ENCODE assay signal across 18 cellular contexts in the genomic region with DNA sequence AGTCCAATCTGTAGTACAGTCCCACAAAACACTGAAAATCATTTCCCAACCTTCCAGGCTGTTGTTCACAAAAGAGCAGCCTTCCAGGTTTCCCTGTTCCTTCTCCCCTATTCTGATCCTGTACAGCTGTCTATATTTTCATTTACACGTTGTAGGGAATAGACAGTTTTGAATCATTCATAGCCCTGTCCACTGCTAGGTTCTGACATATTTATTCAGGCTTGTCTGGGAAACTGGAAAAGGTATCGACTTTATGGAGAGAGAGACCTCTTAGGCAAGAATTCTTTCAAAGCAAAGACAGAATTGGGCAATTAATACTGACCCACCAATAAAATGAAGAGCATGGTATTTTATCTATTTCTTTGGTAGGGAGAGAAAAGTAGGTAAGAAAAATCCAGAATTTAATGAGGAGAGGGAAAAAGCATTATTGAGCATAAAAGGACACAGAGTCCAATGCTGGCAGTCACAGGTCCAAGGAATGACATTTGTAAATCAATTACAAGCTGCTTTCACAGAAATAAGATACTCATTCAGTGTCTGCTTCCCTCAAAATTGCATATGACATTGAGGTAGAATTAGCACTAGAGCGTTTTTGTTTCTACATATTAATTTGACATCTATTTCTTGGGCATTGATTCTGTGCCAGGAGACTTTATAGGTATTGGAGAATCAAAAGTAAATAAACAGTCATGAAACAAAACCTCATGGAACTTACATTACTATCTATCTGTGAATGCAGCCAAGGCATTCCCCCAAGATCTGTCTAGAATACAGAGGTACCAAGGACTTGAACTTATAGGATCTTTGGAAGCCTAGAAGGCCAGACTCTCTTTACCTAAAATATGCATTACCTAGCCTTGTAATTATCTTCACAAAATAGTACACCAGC.
DNase-seq lines count a peak whose midpoint lies in the region; ATAC-seq and TF ChIP-seq lines count a peak whose summit lies in the region.
"Had no signal": no experiment of that assay in that cellular context is flagged by ENCODE, and none has a peak within 500 bp of the region (broad histone marks: within the 10 kb centered on the region; RNA-seq: fewer than 3 reads in every experiment).

No MANE protein-coding gene starts in this region.

- no peak overlapping the region for H3K4me3 Mint-ChIP-seq in activated naive CD4-positive, alpha-beta T cell treated with anti-CD3 and anti-CD28 coated beads, Interleukin-2, amount 50 U/mL, for 24 hours
- H3K4me3 Mint-ChIP-seq in activated naive CD4-positive, alpha-beta T cell treated with anti-CD3 and anti-CD28 coated beads, Interleukin-2, amount 10 ng/mL, durations not matched to agents 7 days and 5 days: no peak overlapping the region
- H3K4me3 Mint-ChIP-seq: CD14-positive monocyte, H9, IgD-negative memory B cell had no signal

- CTCF ChIA-PET in activated naive CD4-positive, alpha-beta T cell treated with anti-CD3 and anti-CD28 coated beads, Interleukin-2, amount 10 ng/mL, durations not matched to agents 7 days and 5 days (lab: Charles Lee): interaction anchor here (1.2 to 1.4 kb wide), 3 partner anchors 10 to 239 kb away, joined by 3 to 7 read pairs (median 5); no protein-coding TSS in a partner anchor

- peak overlapping the region; percentile 95 for H3K27ac ChIP-seq in OCI-LY1 (ENCODE audit: low read depth, low read length, poor library complexity, severe bottlenecking)
- peak overlapping the region; percentile 11 for H3K27ac ChIP-seq in hepatocyte
- H3K27ac ChIP-seq in gastrocnemius medialis: peak overlapping the region; percentile 28 to 46 (median 36)
- H3K27ac ChIP-seq: RWPE1 had no signal

- H3K27me3 Mint-ChIP-seq in activated naive CD4-positive, alpha-beta T cell treated with anti-CD3 and anti-CD28 coated beads, Interleukin-2, amount 50 U/mL, for 24 hours: no peaks in the 10 kb centered on the region
- H3K27me3 Mint-ChIP-seq in activated naive CD4-positive, alpha-beta T cell treated with anti-CD3 and anti-CD28 coated beads, Interleukin-2, amount 10 ng/mL, durations not matched to agents 7 days and 5 days: no peaks in the 10 kb centered on the region
- H3K27me3 Mint-ChIP-seq: IgD-negative memory B cell had no signal

- peaks cover 58% of the 10 kb centered on the region for H3K4me1 Mint-ChIP-seq in activated naive CD4-positive, alpha-beta T cell treated with anti-CD3 and anti-CD28 coated beads, Interleukin-2, amount 50 U/mL, for 24 hours
- H3K4me1 Mint-ChIP-seq in activated naive CD4-positive, alpha-beta T cell treated with anti-CD3 and anti-CD28 coated beads, Interleukin-2, amount 10 ng/mL, durations not matched to agents 7 days and 5 days: peaks cover 43% of the 10 kb centered on the region

- no peak overlapping the region for H2AFZ ChIP-seq in OCI-LY1 (ENCODE audit: low read length)
- no peak overlapping the region for H2AFZ ChIP-seq in hepatocyte

- intact Hi-C loops in gastrocnemius medialis (cut with DNase I; ENCODE audit: low total_unique reads): no loop called here

- H3K4me3 ChIP-seq in OCI-LY1 (ENCODE audit: low read depth, low read length, poor library complexity, severe bottlenecking) (peak overlapping the region; percentile 53), hepatocyte (no peak overlapping the region), gastrocnemius medialis (no peak overlapping the region)

- H3K9me2 ChIP-seq in OCI-LY1 (ENCODE audit: low read depth, low read length) (no peaks in the 10 kb centered on the region), hepatocyte (replicated peaks; ENCODE audit: insufficient read depth) (no peaks in the 10 kb centered on the region)

- TF ChIP-seq POLR2A in gastrocnemius medialis (IDR thresholded peaks at IDR 0.05): no peak

- peak overlapping the region; percentile 63; the same call in 1 of the 2 replicates for H3K9ac ChIP-seq in OCI-LY1 (ENCODE audit: low read length)

- TF ChIP-seq CTCF in OCI-LY1 (IDR thresholded peaks at IDR 0.05; ENCODE audit: low read length) (no peak), hepatocyte (IDR thresholded peaks at IDR 0.05; ENCODE audit: poor library complexity) (no peak), gastrocnemius medialis (IDR thresholded peaks at IDR 0.05 in 4 of 5, conservative IDR thresholded peaks at IDR 0.05 in 1 of 5) (no peak)

- ATAC-seq in gastrocnemius medialis (no peak), HG03442 (IDR thresholded peaks at IDR 0.05; ENCODE audit: unreplicated experiment) (no peak), SK-N-SH treated with all-trans-retinoic acid at 6 μM for 48 hours (no peak; the same call in 2 of the 3 replicates)

- H3K9me3 ChIP-seq in OCI-LY1 (ENCODE audit: low read length) (no peaks in the 10 kb centered on the region), hepatocyte (ENCODE audit: low read depth) (no peaks in the 10 kb centered on the region), gastrocnemius medialis (no peaks in the 10 kb centered on the region)

- no peak for DNase-seq in activated naive CD4-positive, alpha-beta T cell treated with anti-CD3 and anti-CD28 coated beads, Interleukin-2, amount 10 ng/mL, durations not matched to agents 7 days and 5 days
- DNase-seq in hepatocyte (ENCODE audit: low spot score) (no peak), gastrocnemius medialis (no peak), Kasumi-1 (lab: John Stamatoyannopoulos, UW) (no peak)
- DNase-seq: 8988T, COR-L47, DMS153, H9, MV-4-11, NCI-H2029 treated with DMSO at 0.1 percent for 48 hours, NCI-H510A had no signal

- no peaks in the 10 kb centered on the region for H3K9me3 Mint-ChIP-seq in activated naive CD4-positive, alpha-beta T cell treated with anti-CD3 and anti-CD28 coated beads, Interleukin-2, amount 50 U/mL, for 24 hours
- H3K9me3 Mint-ChIP-seq in activated naive CD4-positive, alpha-beta T cell treated with anti-CD3 and anti-CD28 coated beads, Interleukin-2, amount 10 ng/mL, durations not matched to agents 7 days and 5 days: peaks cover 5% of the 10 kb centered on the region
- H3K9me3 Mint-ChIP-seq: CD14-positive monocyte, H9 had no signal

- peak overlapping the region; percentile 35; the same call in 1 of the 2 replicates for H3K4me2 ChIP-seq in OCI-LY1 (ENCODE audit: low read length)
- H3K4me2 ChIP-seq in hepatocyte: no peak overlapping the region

- in situ Hi-C loops in gastrocnemius medialis (cut with MboI; ENCODE audit: low sequenced_read_pairs in 4 of 4): no loop called here

- peak overlapping the region; percentile 44 for H3K27ac Mint-ChIP-seq in activated naive CD4-positive, alpha-beta T cell treated with anti-CD3 and anti-CD28 coated beads, Interleukin-2, amount 50 U/mL, for 24 hours
- no peak overlapping the region for H3K27ac Mint-ChIP-seq in activated naive CD4-positive, alpha-beta T cell treated with anti-CD3 and anti-CD28 coated beads, Interleukin-2, amount 10 ng/mL, durations not matched to agents 7 days and 5 days
- H3K27ac Mint-ChIP-seq: CD14-positive monocyte, H9, IgD-negative memory B cell had no signal

- H3K36me3 ChIP-seq in OCI-LY1 (ENCODE audit: insufficient read depth, low read length) (peaks cover 16% of the 10 kb centered on the region; the same call in 1 of the 2 replicates), hepatocyte (replicated peaks; ENCODE audit: insufficient read depth, low read depth) (no peaks in the 10 kb centered on the region), gastrocnemius medialis (no peaks in the 10 kb centered on the region)

- H3F3A ChIP-seq in OCI-LY1 (ENCODE audit: insufficient read depth, low read length): peaks cover 6% of the 10 kb centered on the region; the same call in 1 of the 2 replicates

- 76% methylated on average over 3 of the region's 3 CpGs for WGBS in hepatocyte (ENCODE audit: low lambda C conversion rate, missing lambda C conversion rate)

- H3K4me1 ChIP-seq in OCI-LY1 (ENCODE audit: insufficient read depth, low read length, severe bottlenecking) (peaks cover 85% of the 10 kb centered on the region), hepatocyte (ENCODE audit: insufficient read depth) (peaks cover 22% of the 10 kb centered on the region), gastrocnemius medialis (peaks cover 53 to 70% of the 10 kb centered on the region in 2 donors)

- H3K27me3 ChIP-seq in OCI-LY1 (ENCODE audit: insufficient read depth, low read length): no peaks in the 10 kb centered on the region
- no peaks in the 10 kb centered on the region for H3K27me3 ChIP-seq in hepatocyte
- no peaks in the 10 kb centered on the region for H3K27me3 ChIP-seq in gastrocnemius medialis

- H3K36me3 Mint-ChIP-seq in activated naive CD4-positive, alpha-beta T cell treated with anti-CD3 and anti-CD28 coated beads, Interleukin-2, amount 50 U/mL, for 24 hours: peaks cover 10% of the 10 kb centered on the region
- peaks cover 18% of the 10 kb centered on the region for H3K36me3 Mint-ChIP-seq in activated naive CD4-positive, alpha-beta T cell treated with anti-CD3 and anti-CD28 coated beads, Interleukin-2, amount 10 ng/mL, durations not matched to agents 7 days and 5 days
- H3K36me3 Mint-ChIP-seq: CD14-positive monocyte, IgD-negative memory B cell had no signal

- H3K79me2 ChIP-seq in OCI-LY1 (ENCODE audit: insufficient read depth, low read length) (peaks cover 67% of the 10 kb centered on the region), hepatocyte (peaks cover 99% of the 10 kb centered on the region)

- H4K20me1 ChIP-seq in OCI-LY1 (ENCODE audit: insufficient read depth, low read length) (no peaks in the 10 kb centered on the region), hepatocyte (ENCODE audit: insufficient read depth, poor library complexity, severe bottlenecking) (peaks cover 9% of the 10 kb centered on the region)

TF ChIP-seq in SK-N-SH treated with all-trans-retinoic acid at 6 μM for 48 hours, 23 proteins besides CTCF, POLR2A, EP300 and RAD21 (continues in another document):
- no peak for TF ChIP-seq CSRNP3 (CRISPR knock-in tag; IDR thresholded peaks at IDR 0.05)
- no peak for TF ChIP-seq BACH2 (CRISPR knock-in tag; IDR thresholded peaks at IDR 0.05; ENCODE audit: borderline replicate concordance)

Comparison
In these comparisons a context has a peak if more than half of its experiments do, and no peak if none do; other contexts are left out.
1. H3K27ac ChIP-seq: peak in every context shown above with its lines; median percentile 95 in OCI-LY1; 36 in gastrocnemius medialis; 11 in hepatocyte.